ENCODE assay signal across 8 cellular contexts in genomic region chr7:35975851-35976454, GRCh38.
DNase-seq lines count a peak whose midpoint lies in the region; ATAC-seq and TF ChIP-seq lines count a peak whose summit lies in the region.

No MANE protein-coding gene starts in this region.

- no peak overlapping the region for H3K27ac Mint-ChIP-seq in nephron progenitor cell

- peak; percentile 83 for ATAC-seq in HG03378 (IDR thresholded peaks at IDR 0.05; ENCODE audit: unreplicated experiment)
- ATAC-seq in activated CD4-positive, CD25-positive, alpha-beta regulatory T cell treated with anti-CD3 and anti-CD28 coated beads, Interleukin-2, amount 50 U/mL, for 24 hours: peak; percentile 55 to 56
- ATAC-seq in HG03095 (IDR thresholded peaks at IDR 0.05; ENCODE audit: unreplicated experiment): no peak

- DNase-seq in AG09309 (ENCODE audit: low read depth) (peak; percentile 59), NCI-H446 (lab: John Stamatoyannopoulos, UW) (peak; percentile 60 to 84), fibroblast of mammary gland (ENCODE audit: low read depth) (peak; percentile 79), nephron progenitor cell (peak; percentile 55)

- TF ChIP-seq CTCF in AG09309 (IDR thresholded peaks at IDR 0.05; ENCODE audit: control insufficient read depth, insufficient read depth, low read depth, low read length, missing control alignments) (peak; percentile 77), GM12874 (IDR thresholded peaks at IDR 0.05; ENCODE audit: insufficient read depth, low read depth, low read length) (peak; percentile 71), fibroblast of mammary gland (conservative IDR thresholded peaks at IDR 0.05; ENCODE audit: control insufficient read depth, insufficient read depth, low read depth, low read length) (peak; percentile 92), nephron progenitor cell (IDR thresholded peaks at IDR 0.05) (peak; percentile 91)

- H3K9me3 Mint-ChIP-seq in nephron progenitor cell: peaks cover 5% of the 10 kb centered on the region

- H3K4me3 ChIP-seq in AG09309 (ENCODE audit: control insufficient read depth, low read depth, low read length) (no peak overlapping the region), fibroblast of mammary gland (ENCODE audit: control insufficient read depth, low read depth, low read length) (no peak overlapping the region)

- no peak overlapping the region for H3K4me3 Mint-ChIP-seq in nephron progenitor cell

- no peaks in the 10 kb centered on the region for H3K4me1 Mint-ChIP-seq in nephron progenitor cell

- H3K27me3 Mint-ChIP-seq in nephron progenitor cell (ENCODE audit: low read depth, poor library complexity): peaks cover 6% of the 10 kb centered on the region

- H3K36me3 Mint-ChIP-seq in nephron progenitor cell (ENCODE audit: low read depth): no peaks in the 10 kb centered on the region
